In the genomic region with DNA sequence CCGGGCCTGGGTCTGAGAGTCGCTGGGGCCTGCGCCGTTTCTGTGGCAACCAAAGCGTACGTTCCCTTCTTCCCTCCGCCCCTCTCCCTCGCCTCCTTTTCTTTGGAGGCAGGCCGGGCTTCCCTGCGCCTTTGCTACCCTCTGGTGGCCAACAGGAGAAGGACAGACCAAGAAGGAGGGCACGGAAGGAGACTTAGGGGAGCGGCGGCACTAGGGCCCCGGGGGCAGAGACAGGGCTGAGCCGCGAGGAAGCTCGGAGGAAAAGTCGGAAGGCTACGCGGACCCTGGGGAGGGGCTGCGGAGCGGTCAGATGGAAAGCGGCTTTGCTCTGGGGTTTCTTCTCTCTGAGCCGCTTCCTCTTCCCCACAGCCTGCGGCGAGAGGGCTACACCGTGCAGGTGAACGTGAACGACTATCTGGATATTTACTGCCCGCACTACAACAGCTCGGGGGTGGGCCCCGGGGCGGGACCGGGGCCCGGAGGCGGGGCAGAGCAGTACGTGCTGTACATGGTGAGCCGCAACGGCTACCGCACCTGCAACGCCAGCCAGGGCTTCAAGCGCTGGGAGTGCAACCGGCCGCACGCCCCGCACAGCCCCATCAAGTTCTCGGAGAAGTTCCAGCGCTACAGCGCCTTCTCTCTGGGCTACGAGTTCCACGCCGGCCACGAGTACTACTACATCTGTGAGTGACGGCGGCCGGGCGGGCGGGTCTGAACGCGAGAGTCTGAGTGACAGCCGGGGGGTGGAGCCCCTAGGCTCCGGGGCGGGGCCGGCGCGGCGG, we compare ENCODE assay signal across 8 cellular contexts. TPM values are rescaled to one million over a fixed set of nuclear protein-coding genes. Genes with fewer than 3 reads are reported as not detected.
DNase-seq lines count a peak whose midpoint lies in the region; ATAC-seq and TF ChIP-seq lines count a peak whose summit lies in the region.

No MANE protein-coding gene starts in this region.

- POLR2A ChIA-PET in CD8-positive, alpha-beta memory T cell (lab: Charles Lee): interaction anchor here (0.6 to 2.2 kb wide), 11 partner anchors 14 to 1274 kb away, joined by 3 to 15 read pairs (median 4); a partner anchor contains a TSS
- POLR2A ChIA-PET in activated CD4-positive, alpha-beta memory T cell treated with anti-CD3 and anti-CD28 coated beads, Interleukin-2, amount 10 ng/mL, durations not matched to agents 7 days and 5 days (lab: Charles Lee): interaction anchor here (0.7 to 2.6 kb wide), 18 partner anchors 9 to 1122 kb away, joined by 3 to 18 read pairs (median 4); a partner anchor contains a TSS

- H3K36me3 ChIP-seq in CD8-positive, alpha-beta memory T cell (ENCODE audit: insufficient read depth, low read length): no peaks in the 10 kb centered on the region
- H3K36me3 ChIP-seq in ectodermal cell (ENCODE audit: control insufficient read depth, insufficient read depth, low read length) (no peaks in the 10 kb centered on the region), lower lobe of right lung (no peaks in the 10 kb centered on the region)

- H3K4me1 Mint-ChIP-seq in CD8-positive, alpha-beta memory T cell: peaks cover 33 to 51% (median 36%) of the 10 kb centered on the region in 3 donors
- peaks cover 44% of the 10 kb centered on the region for H3K4me1 Mint-ChIP-seq in activated CD4-positive, alpha-beta memory T cell treated with anti-CD3 and anti-CD28 coated beads, Interleukin-2, amount 10 ng/mL, durations not matched to agents 7 days and 5 days

- H3K27ac Mint-ChIP-seq in CD8-positive, alpha-beta memory T cell: peak overlapping the region; percentile 80 to 97 (median 94)
- H3K27ac Mint-ChIP-seq in activated CD4-positive, alpha-beta memory T cell treated with anti-CD3 and anti-CD28 coated beads, Interleukin-2, amount 10 ng/mL, durations not matched to agents 7 days and 5 days: peak overlapping the region; percentile 82

- CTCF ChIA-PET in CD8-positive, alpha-beta memory T cell (lab: Charles Lee): interaction anchor here (0.6 to 4.8 kb wide), 44 partner anchors 8 to 525 kb away, joined by 3 to 107 read pairs (median 4); a partner anchor contains a TSS
- CTCF ChIA-PET in activated CD4-positive, alpha-beta memory T cell treated with anti-CD3 and anti-CD28 coated beads, Interleukin-2, amount 10 ng/mL, durations not matched to agents 7 days and 5 days (lab: Charles Lee): interaction anchor here (0.6 to 3.9 kb wide), 60 partner anchors 9 to 605 kb away, joined by 3 to 121 read pairs (median 4); a partner anchor contains a TSS

- H3K4me1 ChIP-seq in CD8-positive, alpha-beta memory T cell (ENCODE audit: insufficient read depth, low read length): peaks cover 57% of the 10 kb centered on the region
- peaks cover 40% of the 10 kb centered on the region for H3K4me1 ChIP-seq in ectodermal cell (ENCODE audit: control insufficient read depth, insufficient read depth, low read length)
- H3K4me1 ChIP-seq in lower lobe of right lung: peaks cover 54% of the 10 kb centered on the region

- ATAC-seq in GM19463 (IDR thresholded peaks at IDR 0.05; ENCODE audit: unreplicated experiment) (peak; percentile 70), lower lobe of right lung (peak; percentile 93 to 95)

- H3K27me3 ChIP-seq in CD8-positive, alpha-beta memory T cell (ENCODE audit: insufficient read depth, low read length, poor library complexity, severe bottlenecking): peaks cover 40% of the 10 kb centered on the region
- peaks cover 34% of the 10 kb centered on the region for H3K27me3 ChIP-seq in HL-60 (ENCODE audit: insufficient read depth, poor library complexity, severe bottlenecking)
- peaks cover 55% of the 10 kb centered on the region for H3K27me3 ChIP-seq in ectodermal cell (ENCODE audit: control insufficient read depth, insufficient read depth, low read length, poor library complexity, severe bottlenecking)
- H3K27me3 ChIP-seq in lower lobe of right lung (ENCODE audit: low read depth): peaks cover 46% of the 10 kb centered on the region

- intact Hi-C loops in lower lobe of right lung (cut with DNase I): no loop called here

- peak overlapping the region; percentile 99 for H3K4me3 ChIP-seq in CD8-positive, alpha-beta memory T cell (ENCODE audit: low read length)
- peak overlapping the region; percentile 58 for H3K4me3 ChIP-seq in HL-60 (replicated peaks; ENCODE audit: insufficient read depth, low read length)
- H3K4me3 ChIP-seq in ectodermal cell (ENCODE audit: insufficient read depth, low read depth, low read length): peak overlapping the region; percentile 63
- peak overlapping the region; percentile 94 for H3K4me3 ChIP-seq in lower lobe of right lung

- peaks cover 34 to 36% of the 10 kb centered on the region in 2 donors for H3K27me3 Mint-ChIP-seq in CD8-positive, alpha-beta memory T cell
- peaks cover 35% of the 10 kb centered on the region for H3K27me3 Mint-ChIP-seq in activated CD4-positive, alpha-beta memory T cell treated with anti-CD3 and anti-CD28 coated beads, Interleukin-2, amount 10 ng/mL, durations not matched to agents 7 days and 5 days

- peaks cover 0 to 2% (median 0%) of the 10 kb centered on the region in 5 donors for H3K9me3 Mint-ChIP-seq in CD8-positive, alpha-beta memory T cell
- no peaks in the 10 kb centered on the region for H3K9me3 Mint-ChIP-seq in activated CD4-positive, alpha-beta memory T cell treated with anti-CD3 and anti-CD28 coated beads, Interleukin-2, amount 10 ng/mL, durations not matched to agents 7 days and 5 days

- H3K9me3 ChIP-seq in CD8-positive, alpha-beta memory T cell (ENCODE audit: low read length): no peaks in the 10 kb centered on the region
- H3K9me3 ChIP-seq in ectodermal cell (ENCODE audit: control insufficient read depth, low read length): no peaks in the 10 kb centered on the region
- H3K9me3 ChIP-seq in lower lobe of right lung: no peaks in the 10 kb centered on the region

- H3K36me3 Mint-ChIP-seq in CD8-positive, alpha-beta memory T cell: peaks cover 0 to 5% (median 2%) of the 10 kb centered on the region in 3 donors
- no peaks in the 10 kb centered on the region for H3K36me3 Mint-ChIP-seq in activated CD4-positive, alpha-beta memory T cell treated with anti-CD3 and anti-CD28 coated beads, Interleukin-2, amount 10 ng/mL, durations not matched to agents 7 days and 5 days (ENCODE audit: low read depth)

- peak; percentile 86 to 95 (median 90) for DNase-seq in CD8-positive, alpha-beta memory T cell
- DNase-seq in HL-60 (ENCODE audit: low read depth in 1 of 2, low spot score in 1 of 2) (peak; percentile 82 to 95), NCI-H82 treated with DMSO at 0.1 percent for 48 hours (lab: John Stamatoyannopoulos, UW; ENCODE audit: unreplicated experiment) (peak; percentile 97), lower lobe of right lung (peak; percentile 97)
- peak; percentile 93 for DNase-seq in activated CD4-positive, alpha-beta memory T cell treated with anti-CD3 and anti-CD28 coated beads, Interleukin-2, amount 10 ng/mL, durations not matched to agents 7 days and 5 days
- peak; percentile 73 to 86 (median 77) for DNase-seq in stimulated activated CD4-positive, alpha-beta T cell treated with anti-CD3 and anti-CD28 coated beads, TNF-alpha, amount 100 ng/mL, for 1 hour (ENCODE audit: low read depth in 3 of 3, low spot score in 1 of 3)

- TF ChIP-seq CTCF in HL-60 (IDR thresholded peaks at IDR 0.05; ENCODE audit: insufficient read depth, low read length) (peak; percentile 58), lower lobe of right lung (IDR thresholded peaks at IDR 0.05) (peak; percentile 90)

- peak overlapping the region; percentile 86 to 98 (median 92) for H3K4me3 Mint-ChIP-seq in CD8-positive, alpha-beta memory T cell
- H3K4me3 Mint-ChIP-seq in activated CD4-positive, alpha-beta memory T cell treated with anti-CD3 and anti-CD28 coated beads, Interleukin-2, amount 10 ng/mL, durations not matched to agents 7 days and 5 days: peak overlapping the region; percentile 90

- 0 to 1% methylated on average over 67 of the region's 67 CpGs for WGBS in ectodermal cell, 2 experiments

- H3K27ac ChIP-seq in CD8-positive, alpha-beta memory T cell (ENCODE audit: low read depth, low read length): peak overlapping the region; percentile 71
- H3K27ac ChIP-seq in HL-60 (replicated peaks): peak overlapping the region; percentile 68
- H3K27ac ChIP-seq in ectodermal cell (ENCODE audit: insufficient read depth, low read depth, low read length, poor library complexity, severe bottlenecking): no peak overlapping the region
- H3K27ac ChIP-seq in lower lobe of right lung: peak overlapping the region; percentile 85

RNA-seq across cellular contexts. Expression of a gene that starts 6.3 kb away (rescaled TPM):
- 1 to 10 TPM in 1 of 2 experiments, under 1 TPM in 1; 0.94 to 1.4 TPM for total RNA-seq in CD8-positive, alpha-beta memory T cell
- polyA plus RNA-seq in CD8-positive, alpha-beta memory T cell: 1.0 TPM
- total RNA-seq in activated CD4-positive, alpha-beta memory T cell treated with anti-CD3 and anti-CD28 coated beads, Interleukin-2, amount 10 ng/mL, durations not matched to agents 7 days and 5 days: 1 to 10 TPM; 3.9 to 4.9 TPM
- 8.6 TPM for polyA plus RNA-seq in ectodermal cell (2013, experiment 1 of 4)
- 7.6 TPM for polyA plus RNA-seq in ectodermal cell (2013, experiment 2 of 4)
- 7.6 TPM for polyA plus RNA-seq in ectodermal cell (2013, experiment 3 of 4)
- polyA plus RNA-seq in ectodermal cell (2013, experiment 4 of 4): 6.8 TPM
- total RNA-seq in lower lobe of right lung: 1.0 TPM

RNA-seq across cellular contexts. Expression of a gene that starts 21.4 kb away (rescaled TPM):
- 1 to 10 TPM; 3.4 to 3.7 TPM for total RNA-seq in CD8-positive, alpha-beta memory T cell
- polyA plus RNA-seq in CD8-positive, alpha-beta memory T cell: 3.0 TPM
- total RNA-seq in activated CD4-positive, alpha-beta memory T cell treated with anti-CD3 and anti-CD28 coated beads, Interleukin-2, amount 10 ng/mL, durations not matched to agents 7 days and 5 days: 1 to 10 TPM; 6.6 to 8.5 TPM
- polyA plus RNA-seq in ectodermal cell (2013, experiment 1 of 4): 26.4 TPM
- 21.2 TPM for polyA plus RNA-seq in ectodermal cell (2013, experiment 2 of 4)
- polyA plus RNA-seq in ectodermal cell (2013, experiment 3 of 4): 23.0 TPM
- polyA plus RNA-seq in ectodermal cell (2013, experiment 4 of 4): 24.4 TPM
- total RNA-seq in lower lobe of right lung: 7.4 TPM

RNA-seq across cellular contexts. Expression of a gene that starts 33.8 kb away (rescaled TPM):
- total RNA-seq in CD8-positive, alpha-beta memory T cell: 10 to 100 TPM; 34.5 to 36.9 TPM
- polyA plus RNA-seq in CD8-positive, alpha-beta memory T cell: 15.3 TPM
- total RNA-seq in activated CD4-positive, alpha-beta memory T cell treated with anti-CD3 and anti-CD28 coated beads, Interleukin-2, amount 10 ng/mL, durations not matched to agents 7 days and 5 days: 10 to 100 TPM; 73.9 to 76.4 TPM
- 34.7 TPM for polyA plus RNA-seq in ectodermal cell (2013, experiment 1 of 4)
- 31.6 TPM for polyA plus RNA-seq in ectodermal cell (2013, experiment 2 of 4)
- 21.0 TPM for polyA plus RNA-seq in ectodermal cell (2013, experiment 3 of 4)
- 22.3 TPM for polyA plus RNA-seq in ectodermal cell (2013, experiment 4 of 4)
- 121 TPM for total RNA-seq in lower lobe of right lung

RNA-seq across cellular contexts. Expression of a gene that starts 42.8 kb away (rescaled TPM):
- under 1 TPM; 0.16 to 0.31 TPM for total RNA-seq in CD8-positive, alpha-beta memory T cell
- 1.3 TPM for polyA plus RNA-seq in CD8-positive, alpha-beta memory T cell
- total RNA-seq in activated CD4-positive, alpha-beta memory T cell treated with anti-CD3 and anti-CD28 coated beads, Interleukin-2, amount 10 ng/mL, durations not matched to agents 7 days and 5 days: not detected
- 2.1 TPM for polyA plus RNA-seq in ectodermal cell (2013, experiment 1 of 4)
- 2.9 TPM for polyA plus RNA-seq in ectodermal cell (2013, experiment 2 of 4)
- polyA plus RNA-seq in ectodermal cell (2013, experiment 3 of 4): 2.2 TPM
- polyA plus RNA-seq in ectodermal cell (2013, experiment 4 of 4): 2.9 TPM
- 144 TPM for total RNA-seq in lower lobe of right lung

RNA-seq across cellular contexts. Expression of a gene that starts 50.7 kb away (rescaled TPM):
- total RNA-seq in CD8-positive, alpha-beta memory T cell: 10 to 100 TPM; 43.4 to 47.2 TPM
- polyA plus RNA-seq in CD8-positive, alpha-beta memory T cell: 49.5 TPM
- 10 to 100 TPM; 50.4 to 52.6 TPM for total RNA-seq in activated CD4-positive, alpha-beta memory T cell treated with anti-CD3 and anti-CD28 coated beads, Interleukin-2, amount 10 ng/mL, durations not matched to agents 7 days and 5 days
- polyA plus RNA-seq in ectodermal cell (2013, experiment 1 of 4): 43.3 TPM
- polyA plus RNA-seq in ectodermal cell (2013, experiment 2 of 4): 37.1 TPM
- 37.1 TPM for polyA plus RNA-seq in ectodermal cell (2013, experiment 3 of 4)
- 36.9 TPM for polyA plus RNA-seq in ectodermal cell (2013, experiment 4 of 4)
- total RNA-seq in lower lobe of right lung: 42.6 TPM
